18 cellular contexts compared by ENCODE assay signal in the genomic region with DNA sequence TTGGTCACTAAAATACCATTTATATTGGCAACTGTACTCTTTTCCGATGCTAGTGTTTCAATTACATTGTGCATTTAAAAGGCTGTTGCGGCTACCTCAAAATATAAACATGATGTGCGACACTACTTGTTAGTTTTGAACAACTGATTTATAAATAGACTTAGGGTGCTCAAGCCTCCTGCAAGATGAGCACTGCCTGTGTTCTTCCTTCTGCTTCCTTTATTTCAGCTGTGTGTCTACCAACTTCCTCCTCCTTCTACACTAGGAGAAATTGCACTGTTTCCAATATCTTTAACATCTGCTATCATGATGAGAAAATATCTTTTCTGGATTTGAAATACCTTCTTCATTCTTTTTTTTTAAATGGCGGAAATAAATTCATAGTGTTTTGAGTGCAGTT.
"Had no signal": no experiment of that assay in that cellular context is flagged by ENCODE, and none has a peak within 500 bp of the region (broad histone marks: within the 10 kb centered on the region; RNA-seq: fewer than 3 reads in every experiment).

No MANE protein-coding gene starts in this region.

- H3K36me3 ChIP-seq: brain microvascular endothelial cell, sigmoid colon, upper lobe of left lung had no signal

- H3K4me3 ChIP-seq: esophagus squamous epithelium, sigmoid colon, testis, upper lobe of left lung had no signal

- H3K4me1 ChIP-seq: esophagus squamous epithelium, testis had no signal

- H3K4me3 Mint-ChIP-seq: activated CD8-positive, alpha-beta T cell treated with anti-CD3 and anti-CD28 coated beads, Interleukin-2, amount 10 ng/mL, durations not matched to agents 7 days and 5 days; central memory CD8-positive, alpha-beta T cell; stimulated activated naive CD8-positive, alpha-beta T cell treated with anti-CD3 and anti-CD28 coated beads, Interleukin-15, amount 100 ng/mL, for 72 hours; WTC11 had no signal

- H3K36me3 Mint-ChIP-seq: WTC11 had no signal

- H3K4me1 Mint-ChIP-seq: stimulated activated naive CD8-positive, alpha-beta T cell treated with anti-CD3 and anti-CD28 coated beads, Interleukin-15, amount 100 ng/mL, for 72 hours; WTC11 had no signal

- ATAC-seq: activated CD8-positive, alpha-beta T cell treated with anti-CD3 and anti-CD28 coated beads, Interleukin-2, amount 10 ng/mL, durations not matched to agents 7 days and 5 days; stimulated activated naive CD8-positive, alpha-beta T cell treated with anti-CD3 and anti-CD28 coated beads, Interleukin-15, amount 100 ng/mL, for 72 hours; WTC11 had no signal

- H3K9me3 Mint-ChIP-seq: central memory CD8-positive, alpha-beta T cell; WTC11 had no signal

- H3K27me3 Mint-ChIP-seq: central memory CD8-positive, alpha-beta T cell; stimulated activated naive CD8-positive, alpha-beta T cell treated with anti-CD3 and anti-CD28 coated beads, Interleukin-15, amount 100 ng/mL, for 72 hours had no signal

- H3K27me3 ChIP-seq: brain microvascular endothelial cell, esophagus squamous epithelium, sigmoid colon, testis, upper lobe of left lung had no signal

- H3K27ac ChIP-seq: brain microvascular endothelial cell, esophagus squamous epithelium, sigmoid colon, testis, upper lobe of left lung had no signal

- H3K9me3 ChIP-seq: esophagus squamous epithelium, sigmoid colon, testis, upper lobe of left lung had no signal

- H3K27ac Mint-ChIP-seq: activated CD8-positive, alpha-beta T cell treated with anti-CD3 and anti-CD28 coated beads, Interleukin-2, amount 10 ng/mL, durations not matched to agents 7 days and 5 days; stimulated activated naive CD8-positive, alpha-beta T cell treated with anti-CD3 and anti-CD28 coated beads, Interleukin-15, amount 100 ng/mL, for 72 hours; WTC11 had no signal

- DNase-seq: activated CD4-positive, alpha-beta T cell treated with anti-CD3 and anti-CD28 coated beads for 48 hours; activated CD8-positive, alpha-beta memory T cell treated with anti-CD3 and anti-CD28 coated beads, Interleukin-2, amount 50 U/mL, for 4 hours; activated CD8-positive, alpha-beta T cell treated with anti-CD3 and anti-CD28 coated beads, Interleukin-2, amount 10 ng/mL, durations not matched to agents 7 days and 5 days; activated naive CD4-positive, alpha-beta T cell treated with Interleukin-2 at 50 U/mL for 16 hours; anterior cingulate cortex; brain microvascular endothelial cell; cortex of kidney; effector CD4-positive, alpha-beta T cell; esophagus squamous epithelium; glutamatergic neuron; hypothalamus; sigmoid colon; stimulated activated CD4-positive, alpha-beta T cell treated with anti-CD3 and anti-CD28 coated beads, Interleukin-1b, Interleukin-23, amount 100 ng/mL, for 48 hours; stimulated activated naive CD8-positive, alpha-beta T cell treated with anti-CD3 and anti-CD28 coated beads, Interleukin-15, amount 100 ng/mL, for 72 hours; testis; upper lobe of left lung had no signal
